In the genomic region with DNA sequence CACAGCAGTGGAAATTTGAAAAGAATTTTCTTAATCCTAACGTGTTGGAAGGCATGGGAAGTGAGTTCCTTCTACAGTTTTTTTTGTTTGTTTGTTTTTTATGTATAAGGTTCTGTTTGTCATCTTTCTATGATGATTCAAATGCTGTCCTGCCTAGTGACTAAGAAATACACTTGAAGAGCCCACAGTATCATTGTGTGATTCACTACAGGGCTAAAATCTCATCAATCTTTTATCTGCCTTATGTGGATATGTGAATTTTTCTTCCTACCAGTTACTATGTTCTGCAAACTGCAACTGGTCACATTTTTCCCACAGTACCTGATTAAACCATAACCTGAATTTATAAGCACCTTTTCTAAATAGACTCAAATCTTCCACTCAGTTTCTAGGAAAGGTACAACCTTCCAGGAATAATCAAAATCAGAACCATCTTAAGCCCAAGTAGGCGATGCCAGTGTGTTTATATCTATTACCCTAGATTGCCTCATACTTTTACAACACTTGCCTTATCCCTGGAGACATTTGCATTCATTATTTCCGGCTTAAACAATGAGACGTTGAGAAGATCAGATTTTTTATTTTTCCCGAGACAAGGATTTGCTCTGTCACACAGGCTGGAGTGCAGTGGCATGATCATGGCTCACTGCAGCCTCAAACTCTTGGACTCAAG, we compare ENCODE assay signal across 30 cellular contexts.
DNase-seq lines count a peak whose midpoint lies in the region; ATAC-seq, FAIRE-seq and TF ChIP-seq lines count a peak whose summit lies in the region.
"Had no signal": no experiment of that assay in that cellular context is flagged by ENCODE, and none has a peak within 500 bp of the region (broad histone marks: within the 10 kb centered on the region; RNA-seq: fewer than 3 reads in every experiment).

No MANE protein-coding gene starts in this region.

- H3K9me1 ChIP-seq in K562 (ENCODE audit: control insufficient read depth, insufficient read depth, low read length): no peaks in the 10 kb centered on the region

- H3K9me3 ChIP-seq in mammary epithelial cell (replicated peaks; ENCODE audit: insufficient read depth, low read length): no peaks in the 10 kb centered on the region
- H3K9me3 ChIP-seq in breast epithelium: no peaks in the 10 kb centered on the region
- no peaks in the 10 kb centered on the region for H3K9me3 ChIP-seq in K562 (replicated peaks; ENCODE audit: control insufficient read depth, insufficient read depth, low read depth, low read length)
- no peaks in the 10 kb centered on the region for H3K9me3 ChIP-seq in left ventricle myocardium inferior (replicated peaks)
- H3K9me3 ChIP-seq: upper lobe of left lung had no signal

- TF ChIP-seq RAD21 in K562 (CRISPR knock-in tag; conservative IDR thresholded peaks at IDR 0.05 in 1 of 2, IDR thresholded peaks at IDR 0.05 in 1 of 2): no peak

- ATAC-seq in K562: no peak
- ATAC-seq in GM23338: no peak
- no peak for ATAC-seq in HG03460 (IDR thresholded peaks at IDR 0.05; ENCODE audit: unreplicated experiment)
- ATAC-seq: esophagus mucosa, HepG2 had no signal

- H3K27me3 ChIP-seq in mammary epithelial cell (ENCODE audit: insufficient read depth, low read length) (no peaks in the 10 kb centered on the region), breast epithelium (peaks cover 0 to 4% of the 10 kb centered on the region in 2 donors), K562 (ENCODE audit: control insufficient read depth in 2 of 2, insufficient read depth in 2 of 2, low read length in 2 of 2) (peaks cover 0 to 5% of the 10 kb centered on the region in 2 experiments; a peak in 1 of 5 replicates), GM23338 (ENCODE audit: insufficient read depth) (no peaks in the 10 kb centered on the region), left ventricle myocardium inferior (ENCODE audit: low read depth) (no peaks in the 10 kb centered on the region)
- H3K27me3 ChIP-seq: upper lobe of left lung had no signal

- POLR2A ChIA-PET in K562 (lab: Yijun Ruan, JAX): no interaction called here

- no peaks in the 10 kb centered on the region for H3K36me3 ChIP-seq in mammary epithelial cell (ENCODE audit: insufficient read depth, low read length)
- no peaks in the 10 kb centered on the region for H3K36me3 ChIP-seq in breast epithelium
- no peaks in the 10 kb centered on the region for H3K36me3 ChIP-seq in K562 (ENCODE audit: control insufficient read depth, insufficient read depth, low read length)
- H3K36me3 ChIP-seq in GM23338 (ENCODE audit: insufficient read depth): no peaks in the 10 kb centered on the region
- no peaks in the 10 kb centered on the region for H3K36me3 ChIP-seq in left ventricle myocardium inferior
- H3K36me3 ChIP-seq: upper lobe of left lung had no signal

- H3F3A ChIP-seq in GM23338 (replicated peaks; ENCODE audit: low read depth): no peaks in the 10 kb centered on the region

- H3K27ac ChIP-seq in mammary epithelial cell (ENCODE audit: insufficient read depth, low read depth, low read length): no peak overlapping the region
- no peak overlapping the region for H3K27ac ChIP-seq in breast epithelium
- H3K27ac ChIP-seq in K562 (ENCODE audit: extremely low read depth, low read depth, low read length): no peak overlapping the region
- H3K27ac ChIP-seq in GM23338 (ENCODE audit: low read depth): no peak overlapping the region
- no peak overlapping the region for H3K27ac ChIP-seq in left ventricle myocardium inferior (replicated peaks)
- H3K27ac ChIP-seq: upper lobe of left lung had no signal

- H3K27me3 Mint-ChIP-seq in GM23338 (ENCODE audit: insufficient read depth, low read depth, poor library complexity): no peaks in the 10 kb centered on the region
- H3K27me3 Mint-ChIP-seq: CD4-positive, CD25-positive, alpha-beta regulatory T cell; dendritic cell treated with granulocyte-macrophage colony-stimulating factor and Interleukin-4, amounts not matched to agents 40 ng/mL and 50 ng/mL, for 4 days had no signal

- CTCF ChIA-PET in mammary epithelial cell (lab: Charles Lee; ENCODE audit: low non-redundant PET): no interaction called here
- CTCF ChIA-PET in K562 (lab: Yijun Ruan, JAX; ENCODE audit: low intra/inter-chr PET ratio): no interaction called here

- intact Hi-C loops in mammary epithelial cell (cut with micrococcal nuclease): no loop called here
- intact Hi-C loops in breast epithelium (cut with DNase I; ENCODE audit: low total_unique reads): no loop called here
- intact Hi-C loops in K562 (cut with micrococcal nuclease): no loop called here
- intact Hi-C loops in left ventricle myocardium inferior (cut with micrococcal nuclease): no loop called here

- H2AFZ ChIP-seq in mammary epithelial cell (ENCODE audit: low read depth, low read length) (no peak overlapping the region), K562 (ENCODE audit: low read depth, low read length) (no peak overlapping the region), GM23338 (no peak overlapping the region)

- H3K79me2 ChIP-seq in mammary epithelial cell (ENCODE audit: insufficient read depth, low read length): no peaks in the 10 kb centered on the region
- H3K79me2 ChIP-seq in K562 (ENCODE audit: control insufficient read depth, insufficient read depth, low read length): no peaks in the 10 kb centered on the region
- no peaks in the 10 kb centered on the region for H3K79me2 ChIP-seq in GM23338 (replicated peaks; ENCODE audit: insufficient read depth)

- no peak overlapping the region for H3K9ac ChIP-seq in mammary epithelial cell (ENCODE audit: insufficient read depth, low read length)
- no peak overlapping the region for H3K9ac ChIP-seq in K562 (ENCODE audit: insufficient read depth in 1 of 2, low read depth in 2 of 2, low read length in 2 of 2)

- FAIRE-seq in K562 (lab: Jason Lieb, UNC): no peak
- FAIRE-seq: A204.1, GM19239, H54, HepG2 had no signal

- H3K4me1 Mint-ChIP-seq in GM23338: peaks cover 5% of the 10 kb centered on the region; the same call in 1 of the 3 replicates
- H3K4me1 Mint-ChIP-seq: activated naive CD8-positive, alpha-beta T cell treated with anti-CD3 and anti-CD28 coated beads, Interleukin-2, amount 10 ng/mL, durations not matched to agents 7 days and 5 days; CD4-positive, CD25-positive, alpha-beta regulatory T cell; nephron had no signal

- no TSS peak for BruUV-seq in mammary epithelial cell (replicated peaks; lab: Mats Ljungman, UMichigan)
- no TSS peak for BruUV-seq in K562 (replicated peaks; lab: Mats Ljungman, UMichigan)

- H3K9me3 Mint-ChIP-seq in GM23338: no peaks in the 10 kb centered on the region
- H3K9me3 Mint-ChIP-seq: activated naive CD8-positive, alpha-beta T cell treated with anti-CD3 and anti-CD28 coated beads, Interleukin-2, amount 10 ng/mL, durations not matched to agents 7 days and 5 days; CD4-positive, CD25-positive, alpha-beta regulatory T cell; dendritic cell treated with granulocyte-macrophage colony-stimulating factor and Interleukin-4, amounts not matched to agents 40 ng/mL and 50 ng/mL, for 4 days; nephron had no signal

- TF ChIP-seq POLR2A in breast epithelium (IDR thresholded peaks at IDR 0.05) (no peak), K562 (conservative IDR thresholded peaks at IDR 0.05) (no peak)

- H3K4me3 ChIP-seq in mammary epithelial cell (replicated peaks in 1 of 3; ENCODE audit: insufficient read depth in 1 of 3, low read depth in 2 of 3, low read length in 3 of 3): no peak overlapping the region
- H3K4me3 ChIP-seq in breast epithelium: no peak overlapping the region
- no peak overlapping the region for H3K4me3 ChIP-seq in K562
- H3K4me3 ChIP-seq in GM23338: no peak overlapping the region
- no peak overlapping the region for H3K4me3 ChIP-seq in left ventricle myocardium inferior
- H3K4me3 ChIP-seq: upper lobe of left lung had no signal

- H3K4me1 ChIP-seq in mammary epithelial cell (ENCODE audit: insufficient read depth, low read length) (no peaks in the 10 kb centered on the region), breast epithelium (no peaks in the 10 kb centered on the region), K562 (replicated peaks in 1 of 2; ENCODE audit: control insufficient read depth in 2 of 2, insufficient read depth in 2 of 2, low read length in 2 of 2) (peaks cover 0 to 14% of the 10 kb centered on the region in 2 experiments; a peak in 3 of 5 replicates), GM23338 (ENCODE audit: insufficient read depth) (no peaks in the 10 kb centered on the region), left ventricle myocardium inferior (peaks cover 5% of the 10 kb centered on the region)
- H3K4me1 ChIP-seq: upper lobe of left lung had no signal

- no peak for TF ChIP-seq EP300 in K562 (IDR thresholded peaks at IDR 0.05; ENCODE audit: low read length)

- H3K27ac Mint-ChIP-seq in GM23338: no peak overlapping the region
- H3K27ac Mint-ChIP-seq: activated naive CD8-positive, alpha-beta T cell treated with anti-CD3 and anti-CD28 coated beads, Interleukin-2, amount 10 ng/mL, durations not matched to agents 7 days and 5 days; dendritic cell treated with granulocyte-macrophage colony-stimulating factor and Interleukin-4, amounts not matched to agents 40 ng/mL and 50 ng/mL, for 4 days; nephron had no signal

- dilution Hi-C loops in mammary epithelial cell (cut with HindIII; ENCODE audit: low sequenced_read_pairs): no loop called here

- H3K4me2 ChIP-seq in mammary epithelial cell (ENCODE audit: insufficient read depth, low read depth, low read length) (no peak overlapping the region), K562 (ENCODE audit: insufficient read depth, low read length) (no peak overlapping the region), GM23338 (no peak overlapping the region)

- WGBS in mammary epithelial cell (ENCODE audit: low coverage, missing lambda C conversion rate): 82% methylated on average over 5 of the region's 5 CpGs
- 6% methylated on average over 5 of the region's 5 CpGs for WGBS in K562 (ENCODE audit: insufficient coverage, low coverage, missing lambda C conversion rate)

- no peaks in the 10 kb centered on the region for H3K9me2 ChIP-seq in GM23338 (ENCODE audit: insufficient read depth)

- no peaks in the 10 kb centered on the region for H4K20me1 ChIP-seq in mammary epithelial cell (ENCODE audit: insufficient read depth, low read length)
- H4K20me1 ChIP-seq in K562 (replicated peaks; ENCODE audit: control insufficient read depth, insufficient read depth, low read length): no peaks in the 10 kb centered on the region
- no peaks in the 10 kb centered on the region for H4K20me1 ChIP-seq in GM23338 (replicated peaks; ENCODE audit: insufficient read depth)

- H3K4me3 Mint-ChIP-seq in GM23338: no peak overlapping the region
- H3K4me3 Mint-ChIP-seq: activated naive CD8-positive, alpha-beta T cell treated with anti-CD3 and anti-CD28 coated beads, Interleukin-2, amount 10 ng/mL, durations not matched to agents 7 days and 5 days; CD4-positive, CD25-positive, alpha-beta regulatory T cell; dendritic cell treated with granulocyte-macrophage colony-stimulating factor and Interleukin-4, amounts not matched to agents 40 ng/mL and 50 ng/mL, for 4 days; nephron had no signal

- in situ Hi-C loops in mammary epithelial cell (cut with MboI; ENCODE audit: low sequenced_read_pairs in 2 of 2) (no loop called here), K562 (cut with MboI) (no loop called here)

- peak; percentile 11 for DNase-seq in mammary epithelial cell
- DNase-seq in breast epithelium (ENCODE audit: low spot score in 2 of 2): no peak
- DNase-seq in K562 (ENCODE audit: extremely low read depth in 1 of 4, low spot score in 3 of 4): no peak
- peak; percentile 6 for DNase-seq in fibroblast of the conjunctiva (ENCODE audit: low read depth)
- no peak for DNase-seq in GM20000 (ENCODE audit: low spot score)
- DNase-seq in GM23338 (ENCODE audit: low spot score): no peak
- DNase-seq in left ventricle myocardium inferior: no peak
- DNase-seq: activated CD4-positive, alpha-beta T cell treated with anti-CD3 and anti-CD28 coated beads, Interleukin-2, amount 50 U/mL, for 1 hour; activated CD4-positive, CD25-positive, alpha-beta regulatory T cell; activated effector memory CD4-positive, alpha-beta T cell treated with anti-CD3 and anti-CD28 coated beads, Interleukin-2, amount 50 U/mL, for 16 hours; activated naive CD8-positive, alpha-beta T cell treated with anti-CD3 and anti-CD28 coated beads, Interleukin-2, amount 10 ng/mL, durations not matched to agents 7 days and 5 days; activated T-cell treated with anti-CD3 and anti-CD28 coated beads, Interleukin-2, amount 50 U/mL, for 1 hour; AML-193; CD4-positive, CD25-positive, alpha-beta regulatory T cell; central memory CD4-positive, alpha-beta T cell; hypothalamus; NCI-H1694; NCI-H446 treated with DMSO at 0.1 percent for 48 hours; NCI-H774; SIG-M5; stimulated activated naive CD4-positive, alpha-beta T cell; upper lobe of left lung had no signal

- no peak for TF ChIP-seq CTCF in mammary epithelial cell (conservative IDR thresholded peaks at IDR 0.05 in 1 of 2, IDR thresholded peaks at IDR 0.05 in 1 of 2; ENCODE audit: extremely low read depth in 1 of 2, insufficient read depth in 1 of 2, low read depth in 1 of 2, low read length in 2 of 2)
- no peak for TF ChIP-seq CTCF in breast epithelium (IDR thresholded peaks at IDR 0.05)
- no peak for TF ChIP-seq CTCF in K562 (IDR thresholded peaks at IDR 0.05 in 2 of 3, conservative IDR thresholded peaks at IDR 0.05 in 1 of 3; ENCODE audit: insufficient read depth in 2 of 3, low read depth in 1 of 3, low read length in 3 of 3)
- no peak for TF ChIP-seq CTCF in GM20000 (IDR thresholded peaks at IDR 0.05; ENCODE audit: extremely low read depth, missing control alignments)
- TF ChIP-seq CTCF in GM23338 (conservative IDR thresholded peaks at IDR 0.05; ENCODE audit: low read depth in 2 of 2): no peak
- TF ChIP-seq CTCF in left ventricle myocardium inferior (IDR thresholded peaks at IDR 0.05; ENCODE audit: borderline replicate concordance): no peak

- H3K36me3 Mint-ChIP-seq in GM23338 (ENCODE audit: low read depth): no peaks in the 10 kb centered on the region
- H3K36me3 Mint-ChIP-seq: activated naive CD8-positive, alpha-beta T cell treated with anti-CD3 and anti-CD28 coated beads, Interleukin-2, amount 10 ng/mL, durations not matched to agents 7 days and 5 days; CD4-positive, CD25-positive, alpha-beta regulatory T cell had no signal

Comparison
In these comparisons a context has a peak if more than half of its experiments do, and no peak if none do; other contexts are left out.
1. DNase-seq: peak in mammary epithelial cell (single experiment) and fibroblast of the conjunctiva (single experiment); none in breast epithelium (0 of 2), K562 (0 of 4), GM20000 (single experiment), GM23338 (single experiment) and left ventricle myocardium inferior (single experiment).